In genomic region chr9:110463499-110463898, GRCh38 we compare ENCODE assay signal across 6 cellular contexts.
"Had no signal": no experiment of that assay in that cellular context is flagged by ENCODE, and none has a peak within 500 bp of the region (broad histone marks: within the 10 kb centered on the region; RNA-seq: fewer than 3 reads in every experiment).

No MANE protein-coding gene starts in this region.

- H3K4me2 ChIP-seq: GM23338, KMS-11 had no signal

- H3K27ac Mint-ChIP-seq: GM23338, H9 had no signal

- H3K27ac ChIP-seq: KMS-11 had no signal

- H3K9ac ChIP-seq: KMS-11 had no signal

- H3K4me3 Mint-ChIP-seq: GM23338, H9 had no signal

- H3K4me3 ChIP-seq: GM23338 had no signal

- H3K9me3 Mint-ChIP-seq: GM23338, H9 had no signal

- DNase-seq: H9, HCEC 1CT, IMR-90, KBM-7 had no signal

- H2AFZ ChIP-seq: GM23338 had no signal
